1 cellular context compared by ENCODE assay signal in the genomic region with DNA sequence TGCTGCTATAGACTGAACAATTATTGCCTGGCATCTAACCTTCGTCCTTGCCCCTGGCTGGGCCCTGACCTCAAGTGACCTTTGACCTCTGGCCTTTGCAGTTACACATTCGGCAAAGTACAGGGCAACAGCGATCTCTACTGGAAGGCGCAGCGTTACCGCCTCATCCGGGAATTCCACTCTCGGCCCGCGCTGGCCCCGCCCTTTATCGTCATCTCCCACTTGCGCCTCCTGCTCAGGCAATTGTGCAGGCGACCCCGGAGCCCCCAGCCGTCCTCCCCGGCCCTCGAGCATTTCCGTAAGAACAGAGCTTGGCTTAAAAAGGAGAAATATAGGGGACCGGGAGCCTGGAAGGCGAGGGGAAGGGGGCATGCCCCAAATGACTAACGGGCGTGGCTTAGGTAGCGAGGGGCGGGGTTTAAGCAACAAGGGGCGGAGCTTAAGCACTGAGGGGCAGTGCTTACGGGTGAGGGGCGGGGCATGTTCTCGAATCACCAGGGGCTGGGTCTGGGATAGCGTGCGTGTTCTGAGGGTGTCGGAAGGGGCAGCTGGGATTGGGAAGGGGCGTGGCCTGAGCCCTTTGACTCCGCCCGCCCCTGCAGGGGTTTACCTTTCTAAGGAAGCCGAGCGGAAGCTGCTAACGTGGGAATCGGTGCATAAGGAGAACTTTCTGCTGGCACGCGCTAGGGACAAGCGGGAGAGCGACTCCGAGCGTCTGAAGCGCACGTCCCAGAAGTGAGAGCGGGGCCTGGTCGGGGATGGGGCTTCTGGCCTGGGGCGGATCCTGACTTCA.
TF ChIP-seq lines count a peak whose summit lies in the region.

No MANE protein-coding gene starts in this region.

TF ChIP-seq in WTC11, 78 proteins besides CTCF, POLR2A, EP300 and RAD21:
- TF ChIP-seq, protein P1, sequence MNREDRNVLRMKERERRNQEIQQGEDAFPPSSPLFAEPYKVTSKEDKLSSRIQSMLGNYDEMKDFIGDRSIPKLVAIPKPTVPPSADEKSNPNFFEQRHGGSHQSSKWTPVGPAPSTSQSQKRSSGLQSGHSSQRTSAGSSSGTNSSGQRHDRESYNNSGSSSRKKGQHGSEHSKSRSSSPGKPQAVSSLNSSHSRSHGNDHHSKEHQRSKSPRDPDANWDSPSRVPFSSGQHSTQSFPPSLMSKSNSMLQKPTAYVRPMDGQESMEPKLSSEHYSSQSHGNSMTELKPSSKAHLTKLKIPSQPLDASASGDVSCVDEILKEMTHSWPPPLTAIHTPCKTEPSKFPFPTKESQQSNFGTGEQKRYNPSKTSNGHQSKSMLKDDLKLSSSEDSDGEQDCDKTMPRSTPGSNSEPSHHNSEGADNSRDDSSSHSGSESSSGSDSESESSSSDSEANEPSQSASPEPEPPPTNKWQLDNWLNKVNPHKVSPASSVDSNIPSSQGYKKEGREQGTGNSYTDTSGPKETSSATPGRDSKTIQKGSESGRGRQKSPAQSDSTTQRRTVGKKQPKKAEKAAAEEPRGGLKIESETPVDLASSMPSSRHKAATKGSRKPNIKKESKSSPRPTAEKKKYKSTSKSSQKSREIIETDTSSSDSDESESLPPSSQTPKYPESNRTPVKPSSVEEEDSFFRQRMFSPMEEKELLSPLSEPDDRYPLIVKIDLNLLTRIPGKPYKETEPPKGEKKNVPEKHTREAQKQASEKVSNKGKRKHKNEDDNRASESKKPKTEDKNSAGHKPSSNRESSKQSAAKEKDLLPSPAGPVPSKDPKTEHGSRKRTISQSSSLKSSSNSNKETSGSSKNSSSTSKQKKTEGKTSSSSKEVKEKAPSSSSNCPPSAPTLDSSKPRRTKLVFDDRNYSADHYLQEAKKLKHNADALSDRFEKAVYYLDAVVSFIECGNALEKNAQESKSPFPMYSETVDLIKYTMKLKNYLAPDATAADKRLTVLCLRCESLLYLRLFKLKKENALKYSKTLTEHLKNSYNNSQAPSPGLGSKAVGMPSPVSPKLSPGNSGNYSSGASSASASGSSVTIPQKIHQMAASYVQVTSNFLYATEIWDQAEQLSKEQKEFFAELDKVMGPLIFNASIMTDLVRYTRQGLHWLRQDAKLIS (CRISPR knock-in tag; IDR thresholded peaks at IDR 0.05; ENCODE audit: borderline replicate concordance) = no peak
- TF ChIP-seq NR2C2 (CRISPR knock-in tag; IDR thresholded peaks at IDR 0.05) = peak; percentile 71; the same call in 1 of the 2 replicates
TF ChIP-seq in WTC11: peak in this region for 1.
